ENCODE assay signal across 27 cellular contexts in the genomic region with DNA sequence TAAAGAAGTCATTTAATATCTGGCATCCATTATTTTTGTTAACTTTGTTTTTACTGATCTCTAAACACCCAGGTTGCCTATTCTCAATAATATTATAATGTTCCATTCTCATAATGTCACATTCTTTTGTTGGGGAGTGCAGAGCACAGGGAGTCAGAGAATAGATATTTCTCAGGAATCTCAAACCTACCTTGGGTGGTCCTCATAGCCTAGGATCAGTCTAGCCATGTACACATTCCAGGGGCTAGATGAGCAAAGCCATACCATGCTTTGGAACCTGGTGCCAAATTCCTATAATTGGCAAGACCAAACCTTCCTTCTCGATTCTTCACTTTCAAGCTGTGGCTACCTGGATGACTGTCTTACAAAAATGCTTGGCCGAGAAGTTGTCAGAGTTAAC.
"Had no signal": no experiment of that assay in that cellular context is flagged by ENCODE, and none has a peak within 500 bp of the region (broad histone marks: within the 10 kb centered on the region; RNA-seq: fewer than 3 reads in every experiment).

No MANE protein-coding gene starts in this region.

- H3K36me3 ChIP-seq: stomach, suprapubic skin, thoracic aorta, thyroid gland, tibial artery, tibial nerve, transverse colon, upper lobe of left lung, upper lobe of right lung, uterus, vagina had no signal

- ATAC-seq: stimulated activated effector memory CD8-positive, alpha-beta T cell treated with anti-CD3 and anti-CD28 coated beads, Interleukin-12 subunit alpha, Interleukin-12 subunit beta, amount 100 ng/mL, for 72 hours; stimulated activated memory B cell treated with anti-CD40 and anti-IgM and Interleukin-4, amounts not matched to agents 10 μg/mL and 1 μg/mL and 100 μg/mL, for 72 hours; stimulated activated naive B cell treated with anti-CD40 and anti-IgM and Interleukin-4, amounts not matched to agents 10 μg/mL and 1 μg/mL and 100 μg/mL, for 72 hours; stimulated activated naive CD8-positive, alpha-beta T cell treated with anti-CD3 and anti-CD28 coated beads, Interleukin-15, amount 100 ng/mL, for 72 hours; stimulated activated naive CD8-positive, alpha-beta T cell treated with anti-CD3 and anti-CD28 coated beads, Interleukin-15, Interleukin-2, amounts not matched to agents 100 U/mL and 50 U/mL, for 24 hours; upper lobe of right lung had no signal

- H3K27me3 ChIP-seq: stomach, suprapubic skin, testis, thyroid gland, tibial artery, tibial nerve, transverse colon, upper lobe of left lung, upper lobe of right lung, uterus, vagina had no signal

- H3K4me1 ChIP-seq: stomach, suprapubic skin, testis, thyroid gland, tibial artery, tibial nerve, transverse colon, upper lobe of left lung, upper lobe of right lung, uterus, vagina had no signal

- FAIRE-seq: urothelium cell line had no signal

- H3K4me3 ChIP-seq: stomach, suprapubic skin, testis, thoracic aorta, thyroid gland, tibial artery, tibial nerve, transverse colon, upper lobe of left lung, upper lobe of right lung, uterus, vagina had no signal

- H3K27ac ChIP-seq: stomach, suprapubic skin, testis, thoracic aorta, thyroid gland, tibial artery, tibial nerve, transverse colon, upper lobe of left lung, upper lobe of right lung, uterus, vagina had no signal

- H3K9me3 ChIP-seq: stomach, suprapubic skin, testis, thoracic aorta, thyroid gland, tibial artery, tibial nerve, transverse colon, upper lobe of left lung, upper lobe of right lung, uterus, vagina had no signal

- DNase-seq: stimulated activated CD4-positive, alpha-beta T cell treated with anti-CD3 and anti-CD28 coated beads, Interleukin-2, amount 100 ng/mL, for 48 hours; stimulated activated CD4-positive, alpha-beta T cell treated with anti-CD3 and anti-CD28 coated beads, Interleukin-4, amount 100 ng/mL, for 1 hour; stimulated activated CD4-positive, alpha-beta T cell treated with anti-CD3 and anti-CD28 coated beads, Interleukin-4, amount 100 ng/mL, for 24 hours; stimulated activated CD4-positive, alpha-beta T cell treated with anti-CD3 and anti-CD28 coated beads, Interleukin-4, amount 100 ng/mL, for 4 hours; stimulated activated CD8-positive, alpha-beta memory T cell treated with anti-CD3 and anti-CD28 coated beads, Interleukin-4, amount 100 ng/mL, for 48 hours; stimulated activated naive B cell treated with anti-CD40 and anti-IgM and Interleukin-4, amounts not matched to agents 10 μg/mL and 1 μg/mL and 100 μg/mL, for 72 hours; stimulated activated naive CD4-positive, alpha-beta T cell; stimulated activated naive CD4-positive, alpha-beta T cell treated with Interleukin-2 at 50 U/mL for 16 hours; stimulated activated naive CD8-positive, alpha-beta T cell treated with anti-CD3 and anti-CD28 coated beads, Interleukin-15, amount 100 ng/mL, for 72 hours; stimulated activated naive CD8-positive, alpha-beta T cell treated with anti-CD3 and anti-CD28 coated beads, Interleukin-15, Interleukin-2, amounts not matched to agents 100 U/mL and 50 U/mL, for 24 hours; stomach; substantia nigra; testis; thyroid gland; tibial artery; transverse colon; trophoblast cell; upper lobe of left lung; upper lobe of right lung; uterus had no signal
